In genomic region chr20:49682798-49683197, GRCh38 we compare ENCODE assay signal across 18 cellular contexts. TPM values are rescaled to one million over a fixed set of nuclear protein-coding genes. Genes with fewer than 3 reads are reported as not detected.
DNase-seq lines count a peak whose midpoint lies in the region; ATAC-seq and TF ChIP-seq lines count a peak whose summit lies in the region.
"Had no signal": no experiment of that assay in that cellular context is flagged by ENCODE, and none has a peak within 500 bp of the region (broad histone marks: within the 10 kb centered on the region; RNA-seq: fewer than 3 reads in every experiment).

No MANE protein-coding gene starts in this region.

- BruUV-seq in A673 (replicated peaks; lab: Mats Ljungman, UMichigan), result no TSS peak

- H3K27ac Mint-ChIP-seq in GM23338, result peak overlapping the region; percentile 49; the same call in 1 of the 2 replicates
- peak overlapping the region; percentile 43 for H3K27ac Mint-ChIP-seq in dendritic cell treated with granulocyte-macrophage colony-stimulating factor and Interleukin-4, amounts not matched to agents 40 ng/mL and 50 ng/mL, for 4 days
- H3K27ac Mint-ChIP-seq in neural progenitor cell, result no peak overlapping the region
- H3K27ac Mint-ChIP-seq: HFFc6 had no signal

- ATAC-seq in GM23338 (no peak), HG03457 (IDR thresholded peaks at IDR 0.05; ENCODE audit: unreplicated experiment) (no peak)
- ATAC-seq: Panc1 had no signal

- H3K27me3 Mint-ChIP-seq in GM23338 (ENCODE audit: insufficient read depth, low read depth, poor library complexity) (peaks cover 3% of the 10 kb centered on the region), neural progenitor cell (ENCODE audit: insufficient read depth, low read depth) (no peaks in the 10 kb centered on the region)
- no peaks in the 10 kb centered on the region for H3K27me3 Mint-ChIP-seq in dendritic cell treated with granulocyte-macrophage colony-stimulating factor and Interleukin-4, amounts not matched to agents 40 ng/mL and 50 ng/mL, for 4 days

- no peaks in the 10 kb centered on the region for H3K36me3 ChIP-seq in A673 (ENCODE audit: insufficient read depth, low read length, poor library complexity, severe bottlenecking)
- H3K36me3 ChIP-seq in GM23338 (ENCODE audit: insufficient read depth), result 0 out of 2 replicates have a peak, but pooled peaks cover 4% of the 10 kb centered on the region
- H3K36me3 ChIP-seq in neural progenitor cell, result no peaks in the 10 kb centered on the region
- H3K36me3 ChIP-seq: SJSA1 had no signal

- CTCF ChIA-PET in A673 (lab: Charles Lee), result no interaction called here

- H3K9me3 Mint-ChIP-seq in GM23338 (no peaks in the 10 kb centered on the region; the same call in 2 of the 3 replicates), neural progenitor cell (no peaks in the 10 kb centered on the region)
- H3K9me3 Mint-ChIP-seq in dendritic cell treated with granulocyte-macrophage colony-stimulating factor and Interleukin-4, amounts not matched to agents 40 ng/mL and 50 ng/mL, for 4 days, result no peaks in the 10 kb centered on the region
- H3K9me3 Mint-ChIP-seq: HFFc6 had no signal

- H3K79me2 ChIP-seq in GM23338 (replicated peaks; ENCODE audit: insufficient read depth) (peaks cover 100% of the 10 kb centered on the region), neural progenitor cell (ENCODE audit: low read depth) (peaks cover 100% of the 10 kb centered on the region)

- intact Hi-C loops in A673 (cut with micrococcal nuclease; ENCODE audit: unreplicated experiment), result no loop called here
- intact Hi-C loops in dendritic cell treated with granulocyte-macrophage colony-stimulating factor and Interleukin-4, amounts not matched to agents 40 ng/mL and 50 ng/mL, for 4 days (cut with micrococcal nuclease), result no loop called here

- H4K20me1 ChIP-seq in GM23338 (replicated peaks; ENCODE audit: insufficient read depth) (peaks cover 85% of the 10 kb centered on the region), neural progenitor cell (ENCODE audit: low read depth) (peaks cover 100% of the 10 kb centered on the region)

- H3K9ac ChIP-seq in neural progenitor cell, result no peak overlapping the region
- H3K9ac ChIP-seq: KMS-11 had no signal

- POLR2A ChIA-PET in A673 (lab: Charles Lee; ENCODE audit: low non-redundant PET), result no interaction called here

- no peak overlapping the region for H3K4me3 ChIP-seq in A673 (ENCODE audit: low read depth, low read length, poor library complexity, severe bottlenecking)
- H3K4me3 ChIP-seq in GM23338, result no peak overlapping the region
- no peak overlapping the region for H3K4me3 ChIP-seq in neural progenitor cell
- H3K4me3 ChIP-seq: BLaER1 treated with 17β-estradiol and CSF1 and Interleukin-3, amounts not matched to agents 10 nM and 100 nM; SJSA1 had no signal

- H3K27ac ChIP-seq in A673 (ENCODE audit: low read depth, low read length, poor library complexity, severe bottlenecking) (peak overlapping the region; percentile 31), GM23338 (ENCODE audit: low read depth) (no peak overlapping the region), neural progenitor cell (no peak overlapping the region)
- H3K27ac ChIP-seq: KMS-11, SJSA1 had no signal

- TF ChIP-seq CTCF in A673 (conservative IDR thresholded peaks at IDR 0.05; ENCODE audit: low read depth, low read length), result no peak
- TF ChIP-seq CTCF in GM23338 (conservative IDR thresholded peaks at IDR 0.05; ENCODE audit: low read depth in 2 of 2), result no peak
- no peak for TF ChIP-seq CTCF in neural progenitor cell (IDR thresholded peaks at IDR 0.05)

- H3K4me1 ChIP-seq in A673 (ENCODE audit: insufficient read depth, low read length, poor library complexity, severe bottlenecking) (peaks cover 66% of the 10 kb centered on the region), GM23338 (ENCODE audit: insufficient read depth) (peaks cover 55% of the 10 kb centered on the region), neural progenitor cell (peaks cover 72% of the 10 kb centered on the region)

- H3K4me2 ChIP-seq in GM23338 (no peak overlapping the region), neural progenitor cell (no peak overlapping the region)
- H3K4me2 ChIP-seq: KMS-11 had no signal

- no peaks in the 10 kb centered on the region for H3K9me2 ChIP-seq in GM23338 (ENCODE audit: insufficient read depth)

- H3K27me3 ChIP-seq in A673 (replicated peaks; ENCODE audit: insufficient read depth, low read depth, low read length, poor library complexity) (no peaks in the 10 kb centered on the region), GM23338 (ENCODE audit: insufficient read depth) (no peaks in the 10 kb centered on the region), neural progenitor cell (no peaks in the 10 kb centered on the region)
- H3K27me3 ChIP-seq: BLaER1 treated with 17β-estradiol and CSF1 and Interleukin-3, amounts not matched to agents 10 nM and 100 nM; SJSA1 had no signal

- DNase-seq in A673 (ENCODE audit: low spot score) (no peak), GM23338 (ENCODE audit: low spot score) (no peak), neural progenitor cell (ENCODE audit: low spot score) (no peak), NCI-H82 treated with DMSO at 0.1 percent for 48 hours (lab: John Stamatoyannopoulos, UW; ENCODE audit: unreplicated experiment) (no peak)
- no peak for DNase-seq in activated naive CD4-positive, alpha-beta T cell treated with Interleukin-2 at 50 U/mL for 16 hours
- DNase-seq: DMS 273 treated with DMSO at 0.1 percent for 48 hours, HFFc6, NCI-H1436, NCI-H1930, NCI-H226, NCI-H524, NCI-H82 had no signal

- no peaks in the 10 kb centered on the region for H3F3A ChIP-seq in GM23338 (replicated peaks; ENCODE audit: low read depth)
- H3F3A ChIP-seq in neural progenitor cell (ENCODE audit: low read depth), result peaks cover 48% of the 10 kb centered on the region

- H3K4me1 Mint-ChIP-seq in GM23338 (peaks cover 64% of the 10 kb centered on the region), neural progenitor cell (peaks cover 77% of the 10 kb centered on the region)
- peaks cover 79% of the 10 kb centered on the region for H3K4me1 Mint-ChIP-seq in dendritic cell treated with granulocyte-macrophage colony-stimulating factor and Interleukin-4, amounts not matched to agents 40 ng/mL and 50 ng/mL, for 4 days (ENCODE audit: low read depth)

- H2AFZ ChIP-seq in GM23338 (no peak overlapping the region), neural progenitor cell (replicated peaks) (no peak overlapping the region)

- H3K4me3 Mint-ChIP-seq in GM23338 (no peak overlapping the region), neural progenitor cell (peak overlapping the region; percentile 37)
- H3K4me3 Mint-ChIP-seq in dendritic cell treated with granulocyte-macrophage colony-stimulating factor and Interleukin-4, amounts not matched to agents 40 ng/mL and 50 ng/mL, for 4 days, result no peak overlapping the region
- H3K4me3 Mint-ChIP-seq: HFFc6 had no signal

- H3K36me3 Mint-ChIP-seq in GM23338 (ENCODE audit: low read depth) (peaks cover 5% of the 10 kb centered on the region; the same call in 2 of the 3 replicates), neural progenitor cell (peaks cover 10% of the 10 kb centered on the region)
- peaks cover 21% of the 10 kb centered on the region for H3K36me3 Mint-ChIP-seq in dendritic cell treated with granulocyte-macrophage colony-stimulating factor and Interleukin-4, amounts not matched to agents 40 ng/mL and 50 ng/mL, for 4 days (ENCODE audit: low read depth)

- H3K9me3 ChIP-seq in A673 (ENCODE audit: low read depth, low read length, poor library complexity, severe bottlenecking) (no peaks in the 10 kb centered on the region), neural progenitor cell (ENCODE audit: low read depth) (no peaks in the 10 kb centered on the region)
- H3K9me3 ChIP-seq: BLaER1 treated with 17β-estradiol and CSF1 and Interleukin-3, amounts not matched to agents 10 nM and 100 nM; SJSA1 had no signal

TF ChIP-seq in GM23338, 12 proteins besides CTCF, POLR2A, EP300 and RAD21:
- no peak for TF ChIP-seq POLR2AphosphoS5 (IDR thresholded peaks at IDR 0.05; ENCODE audit: low read depth)
- no peak for TF ChIP-seq STAT1 (IDR thresholded peaks at IDR 0.05; ENCODE audit: unreplicated experiment)

RNA-seq across cellular contexts. Expression of gene B4GALT5, which starts 30.9 kb away (rescaled TPM):
- total RNA-seq in A673 (2021) (60.7 and 78.0 TPM in 2 replicates), neural progenitor cell (ENCODE audit: low replicate concordance) (45.4 and 60.1 TPM in 2 replicates)
- total RNA-seq in GM23338 (2014; rRNA removed; shearing (Covaris generic)), result 50.3 and 53.2 TPM in 2 replicates
- 19.1 and 20.1 TPM in 2 replicates for polyA plus RNA-seq in GM23338 (2016; fragmentation: Nextera tagmentation; extraction: Ambion mirVana)
